28 cellular contexts compared by ENCODE assay signal in genomic region chr14:89344871-89345270, GRCh38.
A peak's percentile ranks its signal among the peaks of the same experiment; 100 is the strongest.
DNase-seq lines count a peak whose midpoint lies in the region; ATAC-seq, FAIRE-seq and TF ChIP-seq lines count a peak whose summit lies in the region.
"Had no signal": no experiment of that assay in that cellular context is flagged by ENCODE, and none has a peak within 500 bp of the region (broad histone marks: within the 10 kb centered on the region; RNA-seq: fewer than 3 reads in every experiment).

No MANE protein-coding gene starts in this region.

- no peak overlapping the region for H3K18ac ChIP-seq in H1 (ENCODE audit: extremely low read depth, low read length)

- H3K27ac Mint-ChIP-seq in neural progenitor cell = no peak overlapping the region
- H3K27ac Mint-ChIP-seq: activated naive CD4-positive, alpha-beta T cell treated with anti-CD3 and anti-CD28 coated beads, Interleukin-2, amount 50 U/mL, for 24 hours; immature natural killer cell; stimulated activated memory B cell treated with anti-CD40 and anti-IgM and Interleukin-4, amounts not matched to agents 10 μg/mL and 1 μg/mL and 100 μg/mL, for 72 hours had no signal

- no peak overlapping the region for H3K4me3 Mint-ChIP-seq in neural progenitor cell
- H3K4me3 Mint-ChIP-seq: activated naive CD4-positive, alpha-beta T cell treated with anti-CD3 and anti-CD28 coated beads, Interleukin-2, amount 50 U/mL, for 24 hours; immature natural killer cell; naive thymus-derived CD4-positive, alpha-beta T cell; stimulated activated memory B cell treated with anti-CD40 and anti-IgM and Interleukin-4, amounts not matched to agents 10 μg/mL and 1 μg/mL and 100 μg/mL, for 72 hours had no signal

- FAIRE-seq in H1 (lab: Jason Lieb, UNC) (no peak), kidney (lab: Jason Lieb, UNC) (no peak)
- FAIRE-seq: A204.1 had no signal

- H2AFZ ChIP-seq in H1 (ENCODE audit: low read length) (no peak overlapping the region), neural progenitor cell (replicated peaks) (no peak overlapping the region)

- H3K56ac ChIP-seq in H1 (replicated peaks; ENCODE audit: insufficient read length, low read depth, low read length) = no peak overlapping the region

- H4K8ac ChIP-seq in H1 (ENCODE audit: extremely low read depth, insufficient read depth, low read length) = no peak overlapping the region

- peaks cover 3% of the 10 kb centered on the region for H3K27me3 Mint-ChIP-seq in neural progenitor cell (ENCODE audit: insufficient read depth, low read depth)
- H3K27me3 Mint-ChIP-seq: activated naive CD4-positive, alpha-beta T cell treated with anti-CD3 and anti-CD28 coated beads, Interleukin-2, amount 50 U/mL, for 24 hours; naive thymus-derived CD4-positive, alpha-beta T cell; stimulated activated memory B cell treated with anti-CD40 and anti-IgM and Interleukin-4, amounts not matched to agents 10 μg/mL and 1 μg/mL and 100 μg/mL, for 72 hours had no signal

- 91% methylated on average over 11 of the region's 11 CpGs; no CpG with 5 or more reads in 1 of the 2 experiments for WGBS in H1 (ENCODE audit: extremely low coverage in 1 of 2, insufficient coverage in 1 of 2, insufficient read length in 1 of 2, insufficient replicate concordance in 2 of 2, low coverage in 1 of 2, low lambda C conversion rate in 2 of 2, missing lambda C conversion rate in 1 of 2), 2 experiments

- no peak overlapping the region for H3K23ac ChIP-seq in H1 (ENCODE audit: insufficient read length)

- no peak for TF ChIP-seq POLR2A in H1 (IDR thresholded peaks at IDR 0.05; ENCODE audit: control extremely low read depth in 1 of 2, low read depth in 2 of 2, low read length in 2 of 2)

- H2BK20ac ChIP-seq in H1 (ENCODE audit: low read length) = no peak overlapping the region

- intact Hi-C loops in left ventricle myocardium superior (cut with micrococcal nuclease) (no loop called here), left ventricle myocardium inferior (cut with micrococcal nuclease) (no loop called here), upper lobe of right lung (cut with DNase I) (no loop called here), kidney (cut with DNase I) (no loop called here)

- H3K27me3 ChIP-seq in left ventricle myocardium inferior (ENCODE audit: low read depth) (no peaks in the 10 kb centered on the region), H1 (replicated peaks in 1 of 4; ENCODE audit: control insufficient read depth in 3 of 4, extremely low read depth in 1 of 4, insufficient read depth in 3 of 4, low read length in 3 of 4) (no peaks in the 10 kb centered on the region), neural progenitor cell (no peaks in the 10 kb centered on the region), upper lobe of right lung (no peaks in the 10 kb centered on the region)
- H3K27me3 ChIP-seq: SJCRH30, testis, uterus had no signal

- peaks cover 3% of the 10 kb centered on the region; the same call in 1 of the 2 replicates for H3K79me1 ChIP-seq in H1 (ENCODE audit: low read depth, low read length)

- H2BK120ac ChIP-seq in H1 (replicated peaks; ENCODE audit: low read depth, low read length) = no peak overlapping the region

- no peak overlapping the region for H3K4me2 ChIP-seq in H1 (ENCODE audit: insufficient read depth in 1 of 2, low read depth in 2 of 2, low read length in 2 of 2)
- no peak overlapping the region for H3K4me2 ChIP-seq in neural progenitor cell

- H3K14ac ChIP-seq in H1 (ENCODE audit: insufficient read length) = no peak overlapping the region

- peaks cover 44% of the 10 kb centered on the region for H3K4me1 Mint-ChIP-seq in neural progenitor cell

- POLR2A ChIA-PET in H1 (lab: Charles Lee; ENCODE audit: partially characterized antibody) = interaction anchor here (0.7 to 1.1 kb wide), 3 partner anchors 9 to 71 kb away, joined by 3 to 5 read pairs (median 4); no protein-coding TSS in a partner anchor

- no peak overlapping the region for H3K27ac ChIP-seq in left ventricle myocardium inferior (replicated peaks)
- H3K27ac ChIP-seq in H1 (ENCODE audit: low read depth, low read length) = no peak overlapping the region
- H3K27ac ChIP-seq in neural progenitor cell = peak overlapping the region; percentile 38
- H3K27ac ChIP-seq in upper lobe of right lung = no peak overlapping the region
- no peak overlapping the region for H3K27ac ChIP-seq in kidney (ENCODE audit: low read depth in 2 of 2, low read length in 2 of 2)
- H3K27ac ChIP-seq: SJCRH30, testis, uterus, WERI-Rb-1 had no signal

- H2BK5ac ChIP-seq in H1 (ENCODE audit: low read depth, low read length) = 0 out of 2 replicates have a peak overlapping the region, but pooled peaks have one; percentile 35

- H3K9ac ChIP-seq in H1 (replicated peaks in 1 of 4; ENCODE audit: extremely low read depth in 1 of 4, low read depth in 3 of 4, low read length in 3 of 4) = no peak overlapping the region
- H3K9ac ChIP-seq in neural progenitor cell = no peak overlapping the region
- no peak overlapping the region for H3K9ac ChIP-seq in kidney (ENCODE audit: low read length in 2 of 2)

- no peaks in the 10 kb centered on the region for H3K23me2 ChIP-seq in H1 (ENCODE audit: low read depth, low read length)

- TF ChIP-seq RAD21 in H1 (IDR thresholded peaks at IDR 0.05 in 1 of 2, conservative IDR thresholded peaks at IDR 0.05 in 1 of 2; ENCODE audit: low read depth in 2 of 2, low read length in 2 of 2) = no peak

- CTCF ChIA-PET in H1 (lab: Charles Lee; ENCODE audit: partially characterized antibody) = interaction anchor here (0.8 to 2.0 kb wide), 2 partner anchors 10 to 49 kb away, joined by 3 to 4 read pairs; no protein-coding TSS in a partner anchor

- H3K36me3 ChIP-seq in left ventricle myocardium inferior (peaks cover 14% of the 10 kb centered on the region), H1 (ENCODE audit: control insufficient read depth in 2 of 4, insufficient read depth in 4 of 4, low read length in 3 of 4) (peaks cover 4 to 45% (median 22%) of the 10 kb centered on the region in 4 experiments; a peak in 7 of 8 replicates), neural progenitor cell (no peaks in the 10 kb centered on the region), upper lobe of right lung (peaks cover 12% of the 10 kb centered on the region), kidney (ENCODE audit: control insufficient read depth in 1 of 2, insufficient read depth in 2 of 2, low read length in 2 of 2) (no peaks in the 10 kb centered on the region)
- H3K36me3 ChIP-seq: SJCRH30, uterus, WERI-Rb-1 had no signal

- H4K20me1 ChIP-seq in H1 (replicated peaks in 1 of 2; ENCODE audit: control insufficient read depth in 1 of 2, insufficient read depth in 2 of 2, low read length in 2 of 2) (peaks cover 1 to 7% of the 10 kb centered on the region in 2 experiments), neural progenitor cell (ENCODE audit: low read depth) (peaks cover 6% of the 10 kb centered on the region)

- H4K5ac ChIP-seq in H1 (ENCODE audit: insufficient read length, low read depth, low read length) = no peak overlapping the region

- H3K36me3 Mint-ChIP-seq in neural progenitor cell = peaks cover 40% of the 10 kb centered on the region

- DNase-seq in left ventricle myocardium superior (peak; percentile 41), left ventricle myocardium inferior (no peak), H1 (ENCODE audit: low read depth in 1 of 2, low spot score in 2 of 2) (no peak), neural progenitor cell (ENCODE audit: low spot score) (no peak), upper lobe of right lung (no peak), NCI-H1694 treated with DMSO at 0.1 percent for 48 hours (lab: John Stamatoyannopoulos, UW) (no peak), NCI-H1436 (lab: John Stamatoyannopoulos, UW) (no peak), kidney (no peak)
- DNase-seq: activated CD4-positive, alpha-beta T cell treated with anti-CD3 and anti-CD28 coated beads for 48 hours; activated CD8-positive, alpha-beta memory T cell treated with anti-CD3 and anti-CD28 coated beads for 24 hours; activated T-cell treated with anti-CD3 and anti-CD28 coated beads for 4 hours; central memory CD4-positive, alpha-beta T cell; DMS79; GDM1; hippocampal formation; immature natural killer cell; naive thymus-derived CD4-positive, alpha-beta T cell; NCI-H82; occipital lobe; SJCRH30; T1000; testis; uterus; WERI-Rb-1 had no signal

- H4K91ac ChIP-seq in H1 (replicated peaks; ENCODE audit: insufficient read length, low read length) = no peak overlapping the region

- no peak overlapping the region for H2AK5ac ChIP-seq in H1 (ENCODE audit: low read depth, low read length)

- TF ChIP-seq EP300 in H1 (IDR thresholded peaks at IDR 0.05; ENCODE audit: borderline replicate concordance in 1 of 2, low read depth in 2 of 2, low read length in 2 of 2) = no peak

- no peak overlapping the region for H2BK12ac ChIP-seq in H1 (ENCODE audit: low read depth, low read length)

- H3K9me3 Mint-ChIP-seq in neural progenitor cell = peaks cover 16% of the 10 kb centered on the region
- H3K9me3 Mint-ChIP-seq: activated naive CD4-positive, alpha-beta T cell treated with anti-CD3 and anti-CD28 coated beads, Interleukin-2, amount 50 U/mL, for 24 hours; immature natural killer cell; naive thymus-derived CD4-positive, alpha-beta T cell had no signal

- H3K79me2 ChIP-seq in H1 (ENCODE audit: control insufficient read depth in 1 of 2, insufficient read depth in 2 of 2, low read length in 2 of 2) = peaks cover 0 to 98% of the 10 kb centered on the region in 2 experiments; a peak in 3 of 4 replicates
- peaks cover 48% of the 10 kb centered on the region for H3K79me2 ChIP-seq in neural progenitor cell (ENCODE audit: low read depth)

- H3K4me3 ChIP-seq in left ventricle myocardium inferior = no peak overlapping the region
- no peak overlapping the region for H3K4me3 ChIP-seq in H1 (ENCODE audit: extremely low read depth in 1 of 4, insufficient read depth in 2 of 4, low read depth in 3 of 4, low read length in 4 of 4)
- no peak overlapping the region for H3K4me3 ChIP-seq in neural progenitor cell
- H3K4me3 ChIP-seq in upper lobe of right lung = no peak overlapping the region
- no peak overlapping the region for H3K4me3 ChIP-seq in kidney (ENCODE audit: low read length in 2 of 2)
- H3K4me3 ChIP-seq: SJCRH30, testis, uterus had no signal

- H3K4me1 ChIP-seq in left ventricle myocardium inferior (peaks cover 61% of the 10 kb centered on the region), H1 (replicated peaks in 1 of 4; ENCODE audit: control insufficient read depth in 3 of 4, insufficient read depth in 4 of 4, low read length in 3 of 4) (peaks cover 2 to 20% (median 17%) of the 10 kb centered on the region in 4 experiments), neural progenitor cell (peaks cover 46% of the 10 kb centered on the region), upper lobe of right lung (peaks cover 8% of the 10 kb centered on the region), kidney (ENCODE audit: control insufficient read depth in 1 of 2, insufficient read depth in 1 of 2, low read depth in 1 of 2, low read length in 2 of 2) (peaks cover 0 to 5% of the 10 kb centered on the region in 2 donors)
- H3K4me1 ChIP-seq: uterus had no signal

- no peaks in the 10 kb centered on the region for H3K9me3 ChIP-seq in left ventricle myocardium inferior (replicated peaks)
- H3K9me3 ChIP-seq in H1 (ENCODE audit: insufficient read depth in 2 of 2, low read depth in 1 of 2, low read length in 1 of 2) = no peaks in the 10 kb centered on the region; a peak in 1 of 4 replicates
- no peaks in the 10 kb centered on the region for H3K9me3 ChIP-seq in neural progenitor cell (ENCODE audit: low read depth)
- no peaks in the 10 kb centered on the region for H3K9me3 ChIP-seq in upper lobe of right lung
- no peaks in the 10 kb centered on the region for H3K9me3 ChIP-seq in kidney (ENCODE audit: control insufficient read depth in 1 of 2, low read length in 2 of 2)
- H3K9me3 ChIP-seq: SJCRH30, testis, uterus had no signal

- no peak for TF ChIP-seq CTCF in left ventricle myocardium inferior (IDR thresholded peaks at IDR 0.05; ENCODE audit: borderline replicate concordance)
- no peak for TF ChIP-seq CTCF in H1 (IDR thresholded peaks at IDR 0.05; ENCODE audit: control extremely low read depth in 1 of 3, insufficient read depth in 1 of 3, low read depth in 1 of 3, low read length in 3 of 3)
- TF ChIP-seq CTCF in neural progenitor cell (IDR thresholded peaks at IDR 0.05) = no peak
- TF ChIP-seq CTCF in upper lobe of right lung (IDR thresholded peaks at IDR 0.05) = no peak
- TF ChIP-seq CTCF in kidney (IDR thresholded peaks at IDR 0.05; ENCODE audit: borderline replicate concordance, extremely low read depth, insufficient read depth) = no peak

- ATAC-seq in left ventricle myocardium superior = peak; percentile 57
- peak; percentile 33 for ATAC-seq in upper lobe of right lung
- ATAC-seq: left lobe of liver; naive thymus-derived CD4-positive, alpha-beta T cell; stimulated activated memory B cell treated with anti-CD40 and anti-IgM and Interleukin-4, amounts not matched to agents 10 μg/mL and 1 μg/mL and 100 μg/mL, for 72 hours had no signal

- H3F3A ChIP-seq in neural progenitor cell (ENCODE audit: low read depth) = peaks cover 38% of the 10 kb centered on the region

- H2BK15ac ChIP-seq in H1 (ENCODE audit: low read length) = no peak overlapping the region

- H3K4ac ChIP-seq in H1 (replicated peaks; ENCODE audit: insufficient read length, low read depth, low read length) = no peak overlapping the region
